ENCODE assay signal across 8 cellular contexts in genomic region chr20:64101731-64102621, GRCh38. TPM values are rescaled to one million over a fixed set of nuclear protein-coding genes. Genes with fewer than 3 reads are reported as not detected.
A peak's percentile ranks its signal among the peaks of the same experiment; 100 is the strongest.
DNase-seq lines count a peak whose midpoint lies in the region; ATAC-seq and TF ChIP-seq lines count a peak whose summit lies in the region.

No MANE protein-coding gene starts in this region.

- H3K4me3 ChIP-seq in PC-9 = no peak overlapping the region
- peak overlapping the region; percentile 67 for H3K4me3 ChIP-seq in left ventricle myocardium inferior

- H3K27me3 ChIP-seq in PC-9 (ENCODE audit: insufficient read depth, low read depth) = peaks cover 95% of the 10 kb centered on the region
- peaks cover 86% of the 10 kb centered on the region for H3K27me3 ChIP-seq in left ventricle myocardium inferior (ENCODE audit: low read depth)

- peak; percentile 93 for TF ChIP-seq CTCF in 22Rv1 (IDR thresholded peaks at IDR 0.05)
- TF ChIP-seq CTCF in PC-9 (conservative IDR thresholded peaks at IDR 0.05) = peak; percentile 79
- peak; percentile 78 for TF ChIP-seq CTCF in left ventricle myocardium inferior (IDR thresholded peaks at IDR 0.05; ENCODE audit: borderline replicate concordance)

- no peaks in the 10 kb centered on the region for H3K36me3 ChIP-seq in PC-9 (ENCODE audit: low read depth)
- no peaks in the 10 kb centered on the region for H3K36me3 ChIP-seq in left ventricle myocardium inferior

- POLR2A ChIA-PET in PC-9 (lab: Charles Lee; ENCODE audit: unreplicated experiment) = no interaction called here

- no peaks in the 10 kb centered on the region for H3K9me2 ChIP-seq in PC-9 (ENCODE audit: insufficient read depth)

- DNase-seq in PC-9 (peak; percentile 32 to 60), left ventricle myocardium inferior (peak; percentile 33), putamen (ENCODE audit: low spot score) (no peak)
- peak; percentile 47 for DNase-seq in activated gamma-delta T cell treated with anti-CD3 and anti-CD28 coated beads, Interleukin-2, amount 50 U/mL, for 16 hours (ENCODE audit: low read depth)
- DNase-seq in stimulated activated CD4-positive, alpha-beta T cell treated with anti-CD3 and anti-CD28 coated beads, Interleukin-12 subunit alpha, Interleukin-12 subunit beta, amount 100 ng/mL, for 48 hours (ENCODE audit: low read depth in 2 of 3, low spot score in 1 of 3) = peak in 2 of 3 donors; percentile 65 to 75

- no peak overlapping the region for H2AFZ ChIP-seq in PC-9

- CTCF ChIA-PET in PC-9 (lab: Charles Lee) = interaction anchor here (0.5 to 0.7 kb wide), 6 partner anchors 15 to 627 kb away, joined by 3 to 16 read pairs (median 5); no protein-coding TSS in a partner anchor

- no peak overlapping the region for H3K27ac ChIP-seq in 22Rv1
- no peak overlapping the region for H3K27ac ChIP-seq in PC-9
- H3K27ac ChIP-seq in left ventricle myocardium inferior (replicated peaks) = no peak overlapping the region

- H4K20me1 ChIP-seq in PC-9 (ENCODE audit: insufficient read depth) = no peaks in the 10 kb centered on the region; the same call in 1 of the 2 replicates

- intact Hi-C loops in PC-9 (cut with micrococcal nuclease; ENCODE audit: unreplicated experiment) = no loop called here
- intact Hi-C loops in left ventricle myocardium inferior (cut with micrococcal nuclease) = no loop called here

- peak overlapping the region; percentile 56 for H3K4me2 ChIP-seq in PC-9

- H3F3A ChIP-seq in PC-9 (ENCODE audit: insufficient read depth, low read depth) = no peaks in the 10 kb centered on the region

- BruUV-seq in PC-9 (replicated peaks; lab: Mats Ljungman, UMichigan) = no TSS peak

- ATAC-seq in GM18909 (IDR thresholded peaks at IDR 0.05; ENCODE audit: poor library complexity, unreplicated experiment) (peak; percentile 44), HG02571 (IDR thresholded peaks at IDR 0.05; ENCODE audit: unreplicated experiment) (no peak)

- H3K9me3 ChIP-seq in PC-9 (ENCODE audit: insufficient read depth, low read depth) (no peaks in the 10 kb centered on the region), left ventricle myocardium inferior (replicated peaks) (no peaks in the 10 kb centered on the region)

- no peaks in the 10 kb centered on the region for H3K79me2 ChIP-seq in PC-9 (ENCODE audit: low read depth)

- H3K4me1 ChIP-seq in PC-9 (replicated peaks; ENCODE audit: insufficient read depth) (no peaks in the 10 kb centered on the region), left ventricle myocardium inferior (peaks cover 14% of the 10 kb centered on the region)

RNA-seq across cellular contexts. Expression of gene NPBWR2, which starts 5.4 kb away (rescaled TPM):
- total RNA-seq in PC-9 (2021) = not detected in 2 replicates
- total RNA-seq in left ventricle myocardium inferior = not detected

RNA-seq across cellular contexts. Expression of gene LKAAEAR1, which starts 17.8 kb away (rescaled TPM):
- not detected in 2 replicates for total RNA-seq in PC-9 (2021)
- not detected for total RNA-seq in left ventricle myocardium inferior

RNA-seq across cellular contexts. Expression of gene OPRL1, which starts 22.1 kb away (rescaled TPM):
- total RNA-seq in PC-9 (2021) (1.5 and 2.7 TPM in 2 replicates), left ventricle myocardium inferior (0.52 TPM)

RNA-seq across cellular contexts. Expression of gene RGS19, which starts 22.7 kb away (rescaled TPM):
- total RNA-seq in PC-9 (2021) (33.3 and 39.2 TPM in 2 replicates), left ventricle myocardium inferior (6.1 TPM)

RNA-seq across cellular contexts. Expression of gene TCEA2, which starts 39.0 kb away (rescaled TPM):
- 100 and 156 TPM in 2 replicates for total RNA-seq in PC-9 (2021)
- total RNA-seq in left ventricle myocardium inferior = 38.9 TPM
